ENCODE assay signal across 27 cellular contexts in genomic region chr3:70561796-70562195, GRCh38.
"Had no signal": no experiment of that assay in that cellular context is flagged by ENCODE, and none has a peak within 500 bp of the region (broad histone marks: within the 10 kb centered on the region; RNA-seq: fewer than 3 reads in every experiment).

No MANE protein-coding gene starts in this region.

- ATAC-seq: heart right ventricle; naive thymus-derived CD8-positive, alpha-beta T cell; pancreas; right cardiac atrium; sciatic nerve; stimulated activated effector memory CD8-positive, alpha-beta T cell treated with anti-CD3 and anti-CD28 coated beads, Interleukin-12 subunit alpha, Interleukin-12 subunit beta, amount 100 ng/mL, for 72 hours had no signal

- H3K9me3 Mint-ChIP-seq: stimulated activated effector memory CD8-positive, alpha-beta T cell treated with anti-CD3 and anti-CD28 coated beads, Interleukin-12 subunit alpha, Interleukin-12 subunit beta, amount 100 ng/mL, for 72 hours; stimulated activated naive CD8-positive, alpha-beta T cell treated with anti-CD3 and anti-CD28 coated beads, Interleukin-15, Interleukin-2, amounts not matched to agents 100 ng/mL and 50 ng/mL, for 24 hours had no signal

- H2AFZ ChIP-seq: hepatocyte had no signal

- H3K79me2 ChIP-seq: hepatocyte had no signal

- FAIRE-seq: pancreas, small intestine had no signal

- H3K4me1 Mint-ChIP-seq: mesothelial cell of epicardium; nephron; neural crest cell; stimulated activated effector memory CD8-positive, alpha-beta T cell treated with anti-CD3 and anti-CD28 coated beads, Interleukin-12 subunit alpha, Interleukin-12 subunit beta, amount 100 ng/mL, for 72 hours had no signal

- H3K27me3 ChIP-seq: heart right ventricle, hepatocyte, pancreas, tibial nerve, uterus had no signal

- H3K4me2 ChIP-seq: hepatocyte had no signal

- H3K27me3 Mint-ChIP-seq: type B pancreatic cell had no signal

- H3K4me3 ChIP-seq: heart right ventricle, hepatocyte, left ventricle myocardium inferior, lung, pancreas, prostate gland, spleen, tibial nerve, uterus had no signal

- H3K9me3 ChIP-seq: pancreas, prostate gland, uterus had no signal

- H3K36me3 ChIP-seq: heart right ventricle, left ventricle myocardium inferior, pancreas, prostate gland, spleen, tibial nerve, uterus had no signal

- H3K27ac Mint-ChIP-seq: mesothelial cell of epicardium; naive thymus-derived CD8-positive, alpha-beta T cell; nephron; stimulated activated effector memory CD8-positive, alpha-beta T cell treated with anti-CD3 and anti-CD28 coated beads, Interleukin-12 subunit alpha, Interleukin-12 subunit beta, amount 100 ng/mL, for 72 hours; stimulated activated naive CD8-positive, alpha-beta T cell treated with anti-CD3 and anti-CD28 coated beads, Interleukin-15, Interleukin-2, amounts not matched to agents 100 ng/mL and 50 ng/mL, for 24 hours; type B pancreatic cell had no signal

- DNase-seq: heart right ventricle; islet precursor cell; left ventricle myocardium inferior; mesendoderm; naive thymus-derived CD8-positive, alpha-beta T cell; nucleus accumbens; pancreas; posterior cingulate gyrus; retina; right cardiac atrium; small intestine; spleen; stimulated activated CD4-positive, alpha-beta T cell treated with anti-CD3 and anti-CD28 coated beads, Interleukin-4, amount 100 ng/mL, for 24 hours; stimulated activated naive CD4-positive, alpha-beta T cell; substantia nigra; uterus had no signal

- H3K4me1 ChIP-seq: left ventricle myocardium inferior, pancreas, prostate gland, spleen, tibial nerve, uterus had no signal

- H3K4me3 Mint-ChIP-seq: mesothelial cell of epicardium; naive thymus-derived CD8-positive, alpha-beta T cell; nephron; neural crest cell; stimulated activated effector memory CD8-positive, alpha-beta T cell treated with anti-CD3 and anti-CD28 coated beads, Interleukin-12 subunit alpha, Interleukin-12 subunit beta, amount 100 ng/mL, for 72 hours; stimulated activated naive CD8-positive, alpha-beta T cell treated with anti-CD3 and anti-CD28 coated beads, Interleukin-15, Interleukin-2, amounts not matched to agents 100 ng/mL and 50 ng/mL, for 24 hours; type B pancreatic cell had no signal

- H3K27ac ChIP-seq: heart right ventricle, hepatocyte, left ventricle myocardium inferior, pancreas, prostate gland, spleen, tibial nerve, uterus had no signal

- H3K36me3 Mint-ChIP-seq: mesothelial cell of epicardium; stimulated activated effector memory CD8-positive, alpha-beta T cell treated with anti-CD3 and anti-CD28 coated beads, Interleukin-12 subunit alpha, Interleukin-12 subunit beta, amount 100 ng/mL, for 72 hours; type B pancreatic cell had no signal
